40 cellular contexts compared by ENCODE assay signal in the genomic region with DNA sequence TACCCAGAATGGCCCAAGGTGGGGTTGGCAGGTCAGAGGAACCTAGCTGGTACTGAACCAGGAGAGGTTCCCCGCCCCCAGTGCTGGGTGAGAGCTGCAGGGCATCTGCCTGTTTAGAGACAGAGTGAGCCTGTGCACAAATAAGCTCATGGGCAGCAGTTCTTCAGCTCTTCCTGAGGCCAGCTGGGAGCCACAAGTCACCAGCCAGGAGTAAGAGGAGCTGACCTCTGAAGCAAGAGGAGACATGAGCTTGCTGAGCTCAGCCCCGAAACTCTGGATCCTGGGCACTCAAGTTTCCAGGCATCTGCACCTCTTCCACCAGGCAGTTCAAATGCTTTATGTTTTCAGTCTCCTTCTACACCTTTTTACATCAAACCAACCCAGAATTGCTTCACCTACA. TPM values are rescaled to one million over a fixed set of nuclear protein-coding genes. Genes with fewer than 3 reads are reported as not detected.
"Had no signal": no experiment of that assay in that cellular context is flagged by ENCODE, and none has a peak within 500 bp of the region (broad histone marks: within the 10 kb centered on the region; RNA-seq: fewer than 3 reads in every experiment).

No MANE protein-coding gene starts in this region.

- H3K4me1 ChIP-seq: adrenal gland, ascending aorta, body of pancreas, breast epithelium had no signal

- H3K27ac ChIP-seq: adrenal gland, ascending aorta, body of pancreas, brain microvascular endothelial cell, breast epithelium, cardiac muscle cell had no signal

- H3K9me3 ChIP-seq: adrenal gland, ascending aorta, body of pancreas, breast epithelium had no signal

- DNase-seq: activated effector memory CD4-positive, alpha-beta T cell treated with anti-CD3 and anti-CD28 coated beads, Interleukin-2, amount 50 U/mL, for 16 hours; activated effector memory CD4-positive, alpha-beta T cell treated with Interleukin-2 at 50 U/mL for 16 hours; activated gamma-delta T cell; activated gamma-delta T cell treated with Interleukin-2 at 50 U/mL for 16 hours; activated naive CD4-positive, alpha-beta T cell; activated naive CD4-positive, alpha-beta T cell treated with anti-CD3 and anti-CD28 coated beads for 36 hours; activated naive CD4-positive, alpha-beta T cell treated with anti-CD3 and anti-CD28 coated beads, Interleukin-2, amount 10 ng/mL, durations not matched to agents 7 days and 5 days; activated naive CD4-positive, alpha-beta T cell treated with anti-CD3 and anti-CD28 coated beads, Interleukin-2, amount 50 U/mL, for 16 hours; activated naive CD4-positive, alpha-beta T cell treated with Interleukin-2 at 50 U/mL for 16 hours; activated naive CD8-positive, alpha-beta T cell treated with anti-CD3 and anti-CD28 coated beads for 36 hours; activated naive CD8-positive, alpha-beta T cell treated with anti-CD3 and anti-CD28 coated beads, Interleukin-2, amount 10 ng/mL, durations not matched to agents 7 days and 5 days; activated naive CD8-positive, alpha-beta T cell treated with anti-CD3 and anti-CD28 coated beads, Interleukin-2, amount 50 U/mL, for 24 hours; activated T-cell treated with anti-CD3 and anti-CD28 coated beads, Interleukin-2, amount 50 U/mL, for 1 hour; activated T-cell treated with anti-CD3 and anti-CD28 coated beads, Interleukin-2, amount 50 U/mL, for 24 hours; activated T-cell treated with anti-CD3 and anti-CD28 coated beads, Interleukin-2, amount 50 U/mL, for 4 hours; activated T-cell treated with anti-CD3 and anti-CD28 coated beads, Interleukin-2, amount 50 U/mL, for 48 hours; activated T-cell treated with anti-CD3 and anti-CD28 coated beads, Interleukin-2, amount 50 U/mL, for 72 hours; adrenal gland; amniotic stem cell; amygdala; anterior cingulate cortex; aorta; body of pancreas; brain microvascular endothelial cell; caudate nucleus; central memory CD4-positive, alpha-beta T cell; cerebellar nuclear complex had no signal

- H3K36me3 ChIP-seq: adrenal gland, ascending aorta, brain microvascular endothelial cell, breast epithelium, cardiac muscle cell had no signal

- H3K27me3 ChIP-seq: adrenal gland, ascending aorta, body of pancreas, breast epithelium, cardiac muscle cell had no signal

- ATAC-seq: activated naive CD4-positive, alpha-beta T cell treated with anti-CD3 and anti-CD28 coated beads, Interleukin-2, amount 50 U/mL, for 72 hours; activated naive CD8-positive, alpha-beta T cell treated with anti-CD3 and anti-CD28 coated beads, Interleukin-2, amount 50 U/mL, for 24 hours; activated T-cell treated with anti-CD3 and anti-CD28 coated beads, Interleukin-2, amount 50 U/mL, for 4 hours; activated T-cell treated with anti-CD3 and anti-CD28 coated beads, Interleukin-2, amount 50 U/mL, for 72 hours; activated T-helper 17 cell treated with anti-CD3 and anti-CD28 coated beads, Interleukin-2, amount 50 U/mL, for 72 hours; body of pancreas had no signal

- FAIRE-seq: astrocyte had no signal

- H3K4me3 ChIP-seq: adrenal gland, ascending aorta, body of pancreas, breast epithelium, cardiac muscle cell had no signal

RNA-seq across cellular contexts. Expression of gene RTP2, which starts 2.1 kb away (rescaled TPM):
- total RNA-seq: activated naive CD4-positive, alpha-beta T cell treated with anti-CD3 and anti-CD28 coated beads for 36 hours; activated naive CD4-positive, alpha-beta T cell treated with anti-CD3 and anti-CD28 coated beads, Interleukin-2, amount 50 U/mL, for 72 hours; activated naive CD8-positive, alpha-beta T cell treated with anti-CD3 and anti-CD28 coated beads for 36 hours; activated naive CD8-positive, alpha-beta T cell treated with anti-CD3 and anti-CD28 coated beads, Interleukin-2, amount 10 ng/mL, durations not matched to agents 7 days and 5 days; activated T-cell treated with anti-CD3 and anti-CD28 coated beads, Interleukin-2, amount 50 U/mL, for 4 hours; activated T-cell treated with anti-CD3 and anti-CD28 coated beads, Interleukin-2, amount 50 U/mL, for 72 hours; activated T-helper 1 cell treated with anti-CD3 and anti-CD28 coated beads, Interleukin-12 subunit alpha, Interleukin-12 subunit beta, Interleukin-2, Interleukin-4 antibody, amounts not matched to agents 30 ng/mL and 10 ng/mL and 1 ng/mL, durations not matched to agents 14 hours and 24 hours and 36 hours; activated T-helper 17 cell treated with anti-CD3 and anti-CD28 coated beads, Interleukin-2, amount 50 U/mL, for 72 hours; activated T-helper 2 cell treated with anti-CD3 and anti-CD28 coated beads, Interferon-gamma antibody, Interleukin-2, Interleukin-4, amounts not matched to agents 10 μg/mL and 5 μg/mL and 100 μg/mL, durations not matched to agents 14 hours and 24 hours and 36 hours; aorta; ascending aorta; astrocyte; body of pancreas; breast epithelium; bronchial epithelial cell; cardiac muscle cell; cardiac septum; cerebellum; chondrocyte had no signal
- polyA plus RNA-seq: adipose tissue, adrenal gland, aorta, cardiac muscle cell had no signal

RNA-seq across cellular contexts. Expression of gene SST, which starts 30.1 kb away (rescaled TPM):
- total RNA-seq: activated naive CD4-positive, alpha-beta T cell treated with anti-CD3 and anti-CD28 coated beads for 36 hours; activated naive CD4-positive, alpha-beta T cell treated with anti-CD3 and anti-CD28 coated beads, Interleukin-2, amount 50 U/mL, for 72 hours; activated naive CD8-positive, alpha-beta T cell treated with anti-CD3 and anti-CD28 coated beads for 36 hours; activated naive CD8-positive, alpha-beta T cell treated with anti-CD3 and anti-CD28 coated beads, Interleukin-2, amount 10 ng/mL, durations not matched to agents 7 days and 5 days; activated T-cell treated with anti-CD3 and anti-CD28 coated beads, Interleukin-2, amount 50 U/mL, for 4 hours; activated T-cell treated with anti-CD3 and anti-CD28 coated beads, Interleukin-2, amount 50 U/mL, for 72 hours; activated T-helper 1 cell treated with anti-CD3 and anti-CD28 coated beads, Interleukin-12 subunit alpha, Interleukin-12 subunit beta, Interleukin-2, Interleukin-4 antibody, amounts not matched to agents 30 ng/mL and 10 ng/mL and 1 ng/mL, durations not matched to agents 14 hours and 24 hours and 36 hours; activated T-helper 17 cell treated with anti-CD3 and anti-CD28 coated beads, Interleukin-2, amount 50 U/mL, for 72 hours; activated T-helper 2 cell treated with anti-CD3 and anti-CD28 coated beads, Interferon-gamma antibody, Interleukin-2, Interleukin-4, amounts not matched to agents 10 μg/mL and 5 μg/mL and 100 μg/mL, durations not matched to agents 14 hours and 24 hours and 36 hours; aorta; ascending aorta; breast epithelium; bronchial epithelial cell; cardiac septum; chondrocyte had no signal
